In the genomic region with DNA sequence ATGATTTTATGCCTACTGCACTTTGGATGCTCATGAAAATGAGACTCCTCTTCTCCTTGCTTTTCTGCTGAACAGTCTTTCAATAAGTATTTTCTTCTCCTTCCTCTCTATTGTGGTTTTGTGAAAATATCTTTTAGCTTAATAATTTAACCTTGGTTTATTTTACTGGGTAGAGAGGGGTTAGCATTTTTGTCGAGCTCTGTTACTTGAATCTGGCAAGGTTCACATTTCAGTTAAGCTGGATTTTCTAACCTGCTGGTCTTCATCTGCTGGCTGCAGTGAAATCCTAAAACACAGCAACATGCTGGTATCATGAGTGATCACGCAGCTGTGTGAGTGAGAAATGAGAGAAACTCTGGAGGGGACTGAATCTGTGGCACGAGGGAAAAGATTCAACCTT, we compare ENCODE assay signal across 1 cellular context.
TF ChIP-seq lines count a peak whose summit lies in the region.

No MANE protein-coding gene starts in this region.

TF ChIP-seq in H1, 55 proteins besides CTCF, POLR2A, EP300 and RAD21:
- TF ChIP-seq JUN (IDR thresholded peaks at IDR 0.05; ENCODE audit: low read depth, low read length), result no peak
- no peak for TF ChIP-seq PHF8 (conservative IDR thresholded peaks at IDR 0.05; ENCODE audit: low read depth, low read length)
- no peak for TF ChIP-seq BACH1 (IDR thresholded peaks at IDR 0.05; ENCODE audit: low read length)
- no peak for TF ChIP-seq ASH2L (IDR thresholded peaks at IDR 0.05; ENCODE audit: low read length)
- TF ChIP-seq FOSL1 (IDR thresholded peaks at IDR 0.05; ENCODE audit: insufficient read depth, low read depth, low read length), result no peak
- no peak for TF ChIP-seq RXRA (IDR thresholded peaks at IDR 0.05; ENCODE audit: insufficient read depth, low read depth, low read length)
- no peak for TF ChIP-seq CBX5 (IDR thresholded peaks at IDR 0.05; ENCODE audit: low read depth, low read length)
- no peak for TF ChIP-seq TBP (IDR thresholded peaks at IDR 0.05; ENCODE audit: low read depth, low read length)
- TF ChIP-seq SIRT6 (IDR thresholded peaks at IDR 0.05; ENCODE audit: low read length), result no peak
